ENCODE assay signal across 13 cellular contexts in genomic region chr12:68349921-68350606, GRCh38. TPM values are rescaled to one million over a fixed set of nuclear protein-coding genes. Genes with fewer than 3 reads are reported as not detected.
DNase-seq lines count a peak whose midpoint lies in the region; ATAC-seq and TF ChIP-seq lines count a peak whose summit lies in the region.
"Had no signal": no experiment of that assay in that cellular context is flagged by ENCODE, and none has a peak within 500 bp of the region (broad histone marks: within the 10 kb centered on the region; RNA-seq: fewer than 3 reads in every experiment).

No MANE protein-coding gene starts in this region.

- no peaks in the 10 kb centered on the region for H3K36me3 Mint-ChIP-seq in endothelial cell (ENCODE audit: low read depth, unreplicated experiment)
- H3K36me3 Mint-ChIP-seq: activated naive CD8-positive, alpha-beta T cell treated with anti-CD3 and anti-CD28 coated beads for 36 hours; memory B cell had no signal

- TF ChIP-seq CTCF in endothelial cell (IDR thresholded peaks at IDR 0.05; ENCODE audit: unreplicated experiment): no peak

- H3K27ac Mint-ChIP-seq in endothelial cell (ENCODE audit: unreplicated experiment): no peak overlapping the region
- H3K27ac Mint-ChIP-seq: activated naive CD8-positive, alpha-beta T cell treated with anti-CD3 and anti-CD28 coated beads for 36 hours; memory B cell had no signal

- ATAC-seq in GM19467 (IDR thresholded peaks at IDR 0.05; ENCODE audit: unreplicated experiment): no peak
- ATAC-seq: Right ventricle myocardium inferior had no signal

- no peaks in the 10 kb centered on the region for H3K27me3 Mint-ChIP-seq in endothelial cell (ENCODE audit: unreplicated experiment)
- H3K27me3 Mint-ChIP-seq: activated naive CD8-positive, alpha-beta T cell treated with anti-CD3 and anti-CD28 coated beads for 36 hours had no signal

- DNase-seq in DMS 273 treated with DMSO at 0.1 percent for 48 hours (lab: John Stamatoyannopoulos, UW) (peak; percentile 14), NCI-H187 (lab: John Stamatoyannopoulos, UW) (peak; percentile 96 to 97), NCI-H82 (lab: John Stamatoyannopoulos, UW) (peak; percentile 81), left kidney (ENCODE audit: low read depth, low spot score) (peak; percentile 45), endothelial cell (ENCODE audit: low spot score) (no peak), EL (no peak), hippocampal formation (lab: John Stamatoyannopoulos, UW) (no peak)
- DNase-seq: activated naive CD8-positive, alpha-beta T cell treated with anti-CD3 and anti-CD28 coated beads for 36 hours; NCI-H1694 treated with DMSO at 0.1 percent for 48 hours; stimulated activated CD8-positive, alpha-beta memory T cell treated with anti-CD3 and anti-CD28 coated beads, Interleukin-4, amount 100 ng/mL, for 48 hours had no signal

- H3K9me3 Mint-ChIP-seq in endothelial cell (ENCODE audit: unreplicated experiment): no peaks in the 10 kb centered on the region
- H3K9me3 Mint-ChIP-seq: activated naive CD8-positive, alpha-beta T cell treated with anti-CD3 and anti-CD28 coated beads for 36 hours; memory B cell had no signal

- no peak overlapping the region for H3K4me3 Mint-ChIP-seq in endothelial cell (ENCODE audit: unreplicated experiment)
- H3K4me3 Mint-ChIP-seq: activated naive CD8-positive, alpha-beta T cell treated with anti-CD3 and anti-CD28 coated beads for 36 hours; memory B cell had no signal

- H3K4me1 Mint-ChIP-seq in endothelial cell (ENCODE audit: unreplicated experiment): no peaks in the 10 kb centered on the region

RNA-seq across cellular contexts. Expression of gene MDM1, which starts 17.9 kb away (rescaled TPM):
- 18.1 TPM for total RNA-seq in endothelial cell (ENCODE audit: unreplicated experiment)

Comparison
In these comparisons a context has a peak if more than half of its experiments do, and no peak if none do; other contexts are left out.
1. DNase-seq: peak in DMS 273 treated with DMSO at 0.1 percent for 48 hours (single experiment), NCI-H187 (2 of 2), NCI-H82 (single experiment) and left kidney (single experiment); none in endothelial cell (single experiment), EL (single experiment) and hippocampal formation (0 of 2).